Comparison of ENCODE assay signal across 7 cellular contexts in genomic region chr6:6973721-6974120, GRCh38.
"Had no signal": no experiment of that assay in that cellular context is flagged by ENCODE, and none has a peak within 500 bp of the region (broad histone marks: within the 10 kb centered on the region; RNA-seq: fewer than 3 reads in every experiment).

No MANE protein-coding gene starts in this region.

- ATAC-seq: GM23338, HepG2 had no signal

- DNase-seq: H9, HCEC 1CT, Karpas-422, KBM-7 had no signal

- H3K4me1 Mint-ChIP-seq: GM23338, IgD-negative memory B cell had no signal

- H3K9me3 Mint-ChIP-seq: GM23338, H9 had no signal

- H3K36me3 Mint-ChIP-seq: IgD-negative memory B cell had no signal

- H3K4me3 Mint-ChIP-seq: GM23338, H9 had no signal

- H3K27me3 Mint-ChIP-seq: IgD-negative memory B cell had no signal

- H3K4me3 ChIP-seq: GM23338 had no signal

- H3K27ac Mint-ChIP-seq: GM23338, H9 had no signal
